8 cellular contexts compared by ENCODE assay signal in genomic region chr19:4567584-4568071, GRCh38. TPM values are rescaled to one million over a fixed set of nuclear protein-coding genes. Genes with fewer than 3 reads are reported as not detected.
DNase-seq lines count a peak whose midpoint lies in the region; ATAC-seq and TF ChIP-seq lines count a peak whose summit lies in the region.

No MANE protein-coding gene starts in this region.

- no peak overlapping the region for H4K91ac ChIP-seq in neuronal stem cell (ENCODE audit: low read depth, low read length, poor library complexity)

- H3K27me3 Mint-ChIP-seq in type B pancreatic cell = no peaks in the 10 kb centered on the region

- no peak overlapping the region for H3K4me3 ChIP-seq in epithelial cell of proximal tubule (ENCODE audit: low read depth, low read length)
- H3K4me3 ChIP-seq in neuronal stem cell (ENCODE audit: low read length in 2 of 2) = no peak overlapping the region

- H2BK120ac ChIP-seq in neuronal stem cell (ENCODE audit: low read depth, low read length) = no peak overlapping the region

- no CpG with 5 or more reads among the region's 14 CpGs for WGBS in neuronal stem cell (ENCODE audit: extremely low coverage in 2 of 2, insufficient read length in 2 of 2, insufficient replicate concordance in 1 of 2), 2 donors

- no peak overlapping the region for H3K4ac ChIP-seq in neuronal stem cell (ENCODE audit: low read length)

- ATAC-seq in GM21723 (IDR thresholded peaks at IDR 0.05; ENCODE audit: unreplicated experiment) = no peak

- DNase-seq in DMS153 treated with DMSO at 0.1 percent for 48 hours (lab: John Stamatoyannopoulos, UW; ENCODE audit: unreplicated experiment) = peak; percentile 23
- DNase-seq in MV-4-11 (lab: John Stamatoyannopoulos, UW) = peak; percentile 53
- DNase-seq in activated CD8-positive, alpha-beta memory T cell treated with anti-CD3 and anti-CD28 coated beads for 4 hours (ENCODE audit: low read depth in 2 of 2) = peak; percentile 16 to 26
- no peak for DNase-seq in epithelial cell of proximal tubule (ENCODE audit: low read depth)
- DNase-seq in neuronal stem cell (ENCODE audit: low spot score) = peak; percentile 60
- DNase-seq in type B pancreatic cell (ENCODE audit: extremely low spot score, unreplicated experiment) = no peak
- no peak for DNase-seq in cerebellum (ENCODE audit: low spot score)

- peak overlapping the region; percentile 83 for H3K18ac ChIP-seq in neuronal stem cell (ENCODE audit: low read length)

- H3K27ac Mint-ChIP-seq in type B pancreatic cell = peak overlapping the region; percentile 9

- no peak overlapping the region for H2AK5ac ChIP-seq in neuronal stem cell (ENCODE audit: low read depth, low read length)

- no peak overlapping the region for H3K4me3 Mint-ChIP-seq in type B pancreatic cell

- H3K9me3 ChIP-seq in neuronal stem cell (replicated peaks in 1 of 2; ENCODE audit: control insufficient read depth in 2 of 2, insufficient read depth in 1 of 2, low read depth in 1 of 2, low read length in 2 of 2) = no peaks in the 10 kb centered on the region

- H3K27ac ChIP-seq in neuronal stem cell (replicated peaks; ENCODE audit: low read length) = no peak overlapping the region

- no peak overlapping the region for H2AFZ ChIP-seq in neuronal stem cell (ENCODE audit: low read length)

- H3K9me3 Mint-ChIP-seq in type B pancreatic cell = no peaks in the 10 kb centered on the region

- H3K27me3 ChIP-seq in neuronal stem cell (ENCODE audit: control insufficient read depth in 3 of 3, insufficient read depth in 3 of 3, low read depth in 1 of 3, low read length in 3 of 3) = no peaks in the 10 kb centered on the region

- no peak overlapping the region for H3K4me2 ChIP-seq in neuronal stem cell (ENCODE audit: insufficient read depth, low read length, poor library complexity, severe bottlenecking)

- H3K23ac ChIP-seq in neuronal stem cell (ENCODE audit: low read depth, low read length, poor library complexity) = peak overlapping the region; percentile 99

- TF ChIP-seq CTCF in epithelial cell of proximal tubule (conservative IDR thresholded peaks at IDR 0.05; ENCODE audit: low read depth, low read length) (peak; percentile 85), type B pancreatic cell (conservative IDR thresholded peaks at IDR 0.05) (peak; percentile 85)

- H3K9ac ChIP-seq in neuronal stem cell (ENCODE audit: low read depth, low read length, poor library complexity) = no peak overlapping the region

- no peaks in the 10 kb centered on the region for H3K36me3 ChIP-seq in neuronal stem cell (replicated peaks in 1 of 2; ENCODE audit: control insufficient read depth in 2 of 2, insufficient read depth in 2 of 2, low read length in 2 of 2)

- H2BK12ac ChIP-seq in neuronal stem cell (ENCODE audit: low read length) = no peak overlapping the region

- H3K36me3 Mint-ChIP-seq in type B pancreatic cell = no peaks in the 10 kb centered on the region

- peaks cover 7% of the 10 kb centered on the region for H3K4me1 Mint-ChIP-seq in type B pancreatic cell (ENCODE audit: unreplicated experiment)

- H2BK5ac ChIP-seq in neuronal stem cell (ENCODE audit: low read length) = no peak overlapping the region

- H3K79me1 ChIP-seq in neuronal stem cell (ENCODE audit: low read depth, low read length) = peaks cover 12% of the 10 kb centered on the region

- no peak overlapping the region for H2BK15ac ChIP-seq in neuronal stem cell (ENCODE audit: low read length)

- no peak overlapping the region for H4K8ac ChIP-seq in neuronal stem cell (ENCODE audit: low read depth, low read length)

- no peaks in the 10 kb centered on the region for H3K4me1 ChIP-seq in neuronal stem cell (ENCODE audit: control insufficient read depth in 2 of 2, insufficient read depth in 1 of 2, low read depth in 1 of 2, low read length in 2 of 2)

- peak overlapping the region; percentile 63 for H3K14ac ChIP-seq in neuronal stem cell (ENCODE audit: low read length)

RNA-seq across cellular contexts. Expression of gene SEMA6B, which starts 8.1 kb away (rescaled TPM):
- 0.65 TPM in 1 of 2 replicates, not detected in the other for total RNA-seq in epithelial cell of proximal tubule
- 42.5 TPM for polyA plus RNA-seq in neuronal stem cell (2013, experiment 1 of 2)
- polyA plus RNA-seq in neuronal stem cell (2013, experiment 2 of 2) = 43.0 TPM
- 1.7 and 9.5 TPM in 2 replicates for total RNA-seq in type B pancreatic cell (ENCODE audit: low replicate concordance)
- 21.4 TPM for total RNA-seq in cerebellum

RNA-seq across cellular contexts. Expression of gene LRG1, which starts 27.8 kb away (rescaled TPM):
- total RNA-seq in epithelial cell of proximal tubule (0.35 TPM in 1 of 2 replicates, not detected in the other), type B pancreatic cell (ENCODE audit: low replicate concordance) (0.21 and 1.2 TPM in 2 replicates), cerebellum (1.2 TPM)
- not detected for polyA plus RNA-seq in neuronal stem cell (2013, experiment 1 of 2)
- 0.01 TPM for polyA plus RNA-seq in neuronal stem cell (2013, experiment 2 of 2)

RNA-seq across cellular contexts. Expression of gene PLIN5, which starts 32.6 kb away (rescaled TPM):
- total RNA-seq in epithelial cell of proximal tubule (0.06 TPM in 1 of 2 replicates, not detected in the other), type B pancreatic cell (ENCODE audit: low replicate concordance) (1.2 and 4.3 TPM in 2 replicates), cerebellum (2.3 TPM)
- polyA plus RNA-seq in neuronal stem cell (2013, experiment 1 of 2) = 2.9 TPM
- 2.9 TPM for polyA plus RNA-seq in neuronal stem cell (2013, experiment 2 of 2)

RNA-seq across cellular contexts. Expression of gene PLIN4, which starts 49.3 kb away (rescaled TPM):
- total RNA-seq in epithelial cell of proximal tubule (not detected in 2 replicates), type B pancreatic cell (ENCODE audit: low replicate concordance) (0.48 TPM in 2 replicates), cerebellum (0.73 TPM)
- polyA plus RNA-seq in neuronal stem cell (2013, experiment 1 of 2) = 0.13 TPM
- 0.18 TPM for polyA plus RNA-seq in neuronal stem cell (2013, experiment 2 of 2)

Comparison
In these comparisons a context has a peak if more than half of its experiments do, and no peak if none do; other contexts are left out.
1. DNase-seq: peak in DMS153 treated with DMSO at 0.1 percent for 48 hours (single experiment), MV-4-11 (single experiment), activated CD8-positive, alpha-beta memory T cell treated with anti-CD3 and anti-CD28 coated beads for 4 hours (2 of 2) and neuronal stem cell (single experiment); none in epithelial cell of proximal tubule (single experiment), type B pancreatic cell (single experiment) and cerebellum (single experiment).